ENCODE assay signal across 11 cellular contexts in the genomic region with DNA sequence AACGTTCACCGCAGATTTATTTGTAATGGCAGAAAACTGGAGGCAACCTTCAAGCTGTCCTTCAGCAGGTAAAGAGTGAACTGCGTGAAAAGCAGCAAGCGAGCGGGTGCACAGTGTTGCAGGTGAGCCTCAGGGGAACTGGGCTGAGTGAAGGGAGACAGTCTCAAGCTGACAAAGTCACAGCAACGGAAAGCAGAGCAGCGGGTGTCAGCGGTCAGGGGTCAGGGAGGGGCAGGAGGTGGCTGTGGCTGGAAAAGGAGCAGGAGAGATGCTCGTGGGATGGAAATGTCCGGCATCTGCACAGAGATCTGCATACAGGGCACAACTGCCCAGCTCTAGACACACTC. TPM values are rescaled to one million over a fixed set of nuclear protein-coding genes. Genes with fewer than 3 reads are reported as not detected.
DNase-seq lines count a peak whose midpoint lies in the region; ATAC-seq and FAIRE-seq lines count a peak whose summit lies in the region.
"Had no signal": no experiment of that assay in that cellular context is flagged by ENCODE, and none has a peak within 500 bp of the region (broad histone marks: within the 10 kb centered on the region; RNA-seq: fewer than 3 reads in every experiment).

No MANE protein-coding gene starts in this region.

- H3K4me1 ChIP-seq in neuronal stem cell (ENCODE audit: control insufficient read depth in 2 of 2, insufficient read depth in 1 of 2, low read depth in 1 of 2, low read length in 2 of 2): peaks cover 6 to 19% of the 10 kb centered on the region in 2 donors
- H3K4me1 ChIP-seq in small intestine (ENCODE audit: control insufficient read depth in 2 of 2, insufficient read depth in 1 of 2, low read depth in 1 of 2, low read length in 1 of 2): peaks cover 0 to 5% of the 10 kb centered on the region in 2 donors

- peaks cover 3% of the 10 kb centered on the region for H3K9me3 Mint-ChIP-seq in T-helper 2 cell treated with Interferon-gamma antibody and Interleukin-4, amounts not matched to agents 5 μg/mL and 100 μg/mL, for 36 hours

- peak overlapping the region; percentile 1 for H2BK12ac ChIP-seq in neuronal stem cell (ENCODE audit: low read length)

- peak overlapping the region; percentile 75 for H3K23ac ChIP-seq in neuronal stem cell (ENCODE audit: low read depth, low read length, poor library complexity)

- no CpG with 5 or more reads among the region's 10 CpGs for WGBS in neuronal stem cell (ENCODE audit: extremely low coverage in 2 of 2, insufficient read length in 2 of 2, insufficient replicate concordance in 1 of 2), 2 donors
- WGBS in small intestine, 3 donors: 29 to 47% (median 30%) methylated on average over 10 of the region's 10 CpGs

- peaks cover 20% of the 10 kb centered on the region for H3K4me1 Mint-ChIP-seq in T-helper 2 cell treated with Interferon-gamma antibody and Interleukin-4, amounts not matched to agents 5 μg/mL and 100 μg/mL, for 36 hours (ENCODE audit: low read depth)

- no peak overlapping the region for H3K18ac ChIP-seq in neuronal stem cell (ENCODE audit: low read length)

- no peak overlapping the region for H3K14ac ChIP-seq in neuronal stem cell (ENCODE audit: low read length)

- no peak overlapping the region for H4K8ac ChIP-seq in neuronal stem cell (ENCODE audit: low read depth, low read length)

- peaks cover 2% of the 10 kb centered on the region for H3K36me3 Mint-ChIP-seq in T-helper 2 cell treated with Interferon-gamma antibody and Interleukin-4, amounts not matched to agents 5 μg/mL and 100 μg/mL, for 36 hours (ENCODE audit: low read depth)

- H2BK15ac ChIP-seq in neuronal stem cell (ENCODE audit: low read length): peak overlapping the region; percentile 11

- no peak overlapping the region for H2BK5ac ChIP-seq in neuronal stem cell (ENCODE audit: low read length)

- H3K4ac ChIP-seq in neuronal stem cell (ENCODE audit: low read length): no peak overlapping the region

- H3K27ac ChIP-seq in KOPT-K1 (ENCODE audit: low read depth, low read length, poor library complexity, severe bottlenecking) (peak overlapping the region; percentile 58), neuronal stem cell (replicated peaks; ENCODE audit: low read length) (peak overlapping the region; percentile 16), small intestine (ENCODE audit: low read depth in 1 of 2, low read length in 1 of 2) (no peak overlapping the region)
- H3K27ac ChIP-seq: esophagus muscularis mucosa had no signal

- H2AK5ac ChIP-seq in neuronal stem cell (ENCODE audit: low read depth, low read length): peak overlapping the region; percentile 23

- H3K4me3 Mint-ChIP-seq in T-helper 2 cell treated with Interferon-gamma antibody and Interleukin-4, amounts not matched to agents 5 μg/mL and 100 μg/mL, for 36 hours: no peak overlapping the region

- H3K27ac Mint-ChIP-seq in T-helper 2 cell treated with Interferon-gamma antibody and Interleukin-4, amounts not matched to agents 5 μg/mL and 100 μg/mL, for 36 hours: no peak overlapping the region

- peaks cover 9% of the 10 kb centered on the region for H3K27me3 Mint-ChIP-seq in T-helper 2 cell treated with Interferon-gamma antibody and Interleukin-4, amounts not matched to agents 5 μg/mL and 100 μg/mL, for 36 hours (ENCODE audit: low read depth)

- peak overlapping the region; percentile 53 for H4K91ac ChIP-seq in neuronal stem cell (ENCODE audit: low read depth, low read length, poor library complexity)

- H3K4me3 ChIP-seq in neuronal stem cell (ENCODE audit: low read length in 2 of 2) (no peak overlapping the region), small intestine (ENCODE audit: low read depth in 1 of 2, low read length in 2 of 2) (no peak overlapping the region)
- H3K4me3 ChIP-seq: esophagus muscularis mucosa had no signal

- no peak overlapping the region for H3K4me2 ChIP-seq in neuronal stem cell (ENCODE audit: insufficient read depth, low read length, poor library complexity, severe bottlenecking)

- H3K36me3 ChIP-seq in KOPT-K1 (ENCODE audit: insufficient read depth, low read length): no peaks in the 10 kb centered on the region
- peaks cover 0 to 2% of the 10 kb centered on the region in 2 donors for H3K36me3 ChIP-seq in neuronal stem cell (replicated peaks in 1 of 2; ENCODE audit: control insufficient read depth in 2 of 2, insufficient read depth in 2 of 2, low read length in 2 of 2)
- no peaks in the 10 kb centered on the region for H3K36me3 ChIP-seq in small intestine (ENCODE audit: control insufficient read depth in 2 of 2, insufficient read depth in 2 of 2, low read length in 2 of 2)
- H3K36me3 ChIP-seq: esophagus muscularis mucosa had no signal

- H2BK120ac ChIP-seq in neuronal stem cell (ENCODE audit: low read depth, low read length): no peak overlapping the region

- no peak for ATAC-seq in HG03460 (IDR thresholded peaks at IDR 0.05; ENCODE audit: unreplicated experiment)

- FAIRE-seq in small intestine (lab: Jason Lieb, UNC): no peak

- no peaks in the 10 kb centered on the region for H3K79me1 ChIP-seq in neuronal stem cell (ENCODE audit: low read depth, low read length)

- H3K27me3 ChIP-seq in neuronal stem cell (ENCODE audit: control insufficient read depth in 3 of 3, insufficient read depth in 3 of 3, low read depth in 1 of 3, low read length in 3 of 3) (peaks cover 0 to 8% (median 0%) of the 10 kb centered on the region in 3 experiments), small intestine (ENCODE audit: control insufficient read depth in 2 of 2, insufficient read depth in 2 of 2, low read length in 2 of 2) (no peaks in the 10 kb centered on the region)
- H3K27me3 ChIP-seq: esophagus muscularis mucosa had no signal

- peak in 3 of 5 experiments; percentile 5 to 54 (median 44) for DNase-seq in T-helper 2 cell
- no peak for DNase-seq in T-helper 2 cell treated with Interferon-gamma antibody and Interleukin-4, amounts not matched to agents 5 μg/mL and 100 μg/mL, for 36 hours (ENCODE audit: low spot score)
- DNase-seq in activated T-helper 1 cell treated with Interleukin-2 at 50 U/mL for 16 hours (ENCODE audit: low read depth): peak; percentile 47
- no peak for DNase-seq in neuronal stem cell (ENCODE audit: low spot score)
- DNase-seq in NCI-H524 treated with DMSO at 0.1 percent for 48 hours (lab: John Stamatoyannopoulos, UW): no peak
- no peak for DNase-seq in small intestine
- DNase-seq: nucleus accumbens had no signal

- no peaks in the 10 kb centered on the region for H3K9me3 ChIP-seq in KOPT-K1 (ENCODE audit: insufficient read depth, low read length, poor library complexity, severe bottlenecking)
- H3K9me3 ChIP-seq in neuronal stem cell (replicated peaks in 1 of 2; ENCODE audit: control insufficient read depth in 2 of 2, insufficient read depth in 1 of 2, low read depth in 1 of 2, low read length in 2 of 2): peaks cover 0 to 10% of the 10 kb centered on the region in 2 donors
- H3K9me3 ChIP-seq in small intestine (ENCODE audit: control insufficient read depth, low read depth): no peaks in the 10 kb centered on the region
- H3K9me3 ChIP-seq: esophagus muscularis mucosa had no signal

- no peak overlapping the region for H3K9ac ChIP-seq in neuronal stem cell (ENCODE audit: low read depth, low read length, poor library complexity)

- H2AFZ ChIP-seq in neuronal stem cell (ENCODE audit: low read length): no peak overlapping the region

RNA-seq across cellular contexts. Expression of a gene that starts 8.5 kb away (rescaled TPM):
- polyA plus RNA-seq in neuronal stem cell (2013, experiment 1 of 2): 9.5 TPM
- 8.9 TPM for polyA plus RNA-seq in neuronal stem cell (2013, experiment 2 of 2)
- 1 to 10 TPM; 2.0 to 7.2 (median 6.5) TPM for polyA plus RNA-seq in small intestine

RNA-seq across cellular contexts. Expression of a gene that starts 38.2 kb away (rescaled TPM):
- 0.22 TPM for polyA plus RNA-seq in neuronal stem cell (2013, experiment 1 of 2)
- 0.11 TPM for polyA plus RNA-seq in neuronal stem cell (2013, experiment 2 of 2)
- polyA plus RNA-seq in small intestine: not detected
- polyA plus RNA-seq: urinary bladder had no signal

Comparison
In these comparisons a context has a peak if more than half of its experiments do, and no peak if none do; other contexts are left out.
1. DNase-seq: peak in T-helper 2 cell (3 of 5) and activated T-helper 1 cell treated with Interleukin-2 at 50 U/mL for 16 hours (single experiment); none in T-helper 2 cell treated with Interferon-gamma antibody and Interleukin-4, amounts not matched to agents 5 μg/mL and 100 μg/mL, for 36 hours (single experiment), neuronal stem cell (single experiment), NCI-H524 treated with DMSO at 0.1 percent for 48 hours (single experiment) and small intestine (single experiment).
2. H3K27ac ChIP-seq: peak in KOPT-K1 (single experiment) and neuronal stem cell (single experiment); none in small intestine (0 of 2).